ENCODE assay signal across 17 cellular contexts in genomic region chr1:101953623-101954022, GRCh38. TPM values are rescaled to one million over a fixed set of nuclear protein-coding genes. Genes with fewer than 3 reads are reported as not detected.
A peak's percentile ranks its signal among the peaks of the same experiment; 100 is the strongest.
DNase-seq lines count a peak whose midpoint lies in the region; ATAC-seq and TF ChIP-seq lines count a peak whose summit lies in the region.
"Had no signal": no experiment of that assay in that cellular context is flagged by ENCODE, and none has a peak within 500 bp of the region (broad histone marks: within the 10 kb centered on the region; RNA-seq: fewer than 3 reads in every experiment).

No MANE protein-coding gene starts in this region.

- TF ChIP-seq POLR2A in adrenal gland (IDR thresholded peaks at IDR 0.05): no peak

- DNase-seq in Right ventricle myocardium superior (no peak), cardiac septum (ENCODE audit: low spot score) (no peak), G401 (ENCODE audit: low spot score) (peak; percentile 60), cerebellar cortex (ENCODE audit: low spot score) (peak; percentile 58), progenitor cell of endocrine pancreas (ENCODE audit: low spot score, unreplicated experiment) (no peak), adrenal gland (no peak), cerebellum (ENCODE audit: low spot score) (no peak)
- DNase-seq: Calu3; CD4-positive, alpha-beta memory T cell; COR-L47; DMS53; DMS79 treated with DMSO at 0.1 percent for 48 hours; GOT3 had no signal

- in situ Hi-C loops in G401 (cut with HindIII; ENCODE audit: low sequenced_read_pairs): no loop called here

- peaks cover 3% of the 10 kb centered on the region for H3K36me3 Mint-ChIP-seq in progenitor cell of endocrine pancreas (ENCODE audit: insufficient read depth)
- H3K36me3 Mint-ChIP-seq: CD4-positive, alpha-beta memory T cell had no signal

- no peak for TF ChIP-seq CTCF in progenitor cell of endocrine pancreas (IDR thresholded peaks at IDR 0.05; ENCODE audit: unreplicated experiment)
- no peak for TF ChIP-seq CTCF in adrenal gland (IDR thresholded peaks at IDR 0.05)

- ATAC-seq in Right ventricle myocardium superior (ENCODE audit: poor library complexity): peak; percentile 68

- no peaks in the 10 kb centered on the region for H3K27me3 Mint-ChIP-seq in progenitor cell of endocrine pancreas
- H3K27me3 Mint-ChIP-seq: CD4-positive, alpha-beta memory T cell had no signal

- no peaks in the 10 kb centered on the region for H3K36me3 ChIP-seq in adrenal gland (replicated peaks in 1 of 2)
- H3K36me3 ChIP-seq: HAP-1 had no signal

- H3K27me3 ChIP-seq in adrenal gland: no peaks in the 10 kb centered on the region

- peaks cover 4% of the 10 kb centered on the region for H3K9me3 Mint-ChIP-seq in progenitor cell of endocrine pancreas (ENCODE audit: low read depth)

- peaks cover 18% of the 10 kb centered on the region for H3K4me1 Mint-ChIP-seq in progenitor cell of endocrine pancreas (ENCODE audit: low read depth)
- H3K4me1 Mint-ChIP-seq: CD4-positive, alpha-beta memory T cell had no signal

- H3K9me3 ChIP-seq in adrenal gland (replicated peaks in 1 of 3): no peaks in the 10 kb centered on the region
- H3K9me3 ChIP-seq: HAP-1 had no signal

- no peak overlapping the region for H3K4me3 Mint-ChIP-seq in progenitor cell of endocrine pancreas (ENCODE audit: low read depth)
- H3K4me3 Mint-ChIP-seq: CD4-positive, alpha-beta memory T cell had no signal

- 61 to 68% (median 63%) methylated on average over 1 of the region's 1 CpG for WGBS in adrenal gland, 4 donors

- H3K4me3 ChIP-seq in adrenal gland: no peak overlapping the region
- H3K4me3 ChIP-seq: HAP-1 had no signal

- H3K27ac ChIP-seq in adrenal gland: no peak overlapping the region

- intact Hi-C loops in Right ventricle myocardium superior (cut with DNase I): no loop called here
- intact Hi-C loops in cardiac septum (cut with DNase I): no loop called here
- intact Hi-C loops in adrenal gland (cut with DNase I): no loop called here

- H3K4me1 ChIP-seq in adrenal gland (replicated peaks in 1 of 2): no peaks in the 10 kb centered on the region
- H3K4me1 ChIP-seq: HAP-1 had no signal

- H3K27ac Mint-ChIP-seq in progenitor cell of endocrine pancreas: peak overlapping the region; percentile 57
- H3K27ac Mint-ChIP-seq: CD4-positive, alpha-beta memory T cell had no signal

RNA-seq across cellular contexts. Expression of gene OLFM3, which starts 43.1 kb away (rescaled TPM):
- total RNA-seq in Right ventricle myocardium superior (not detected), cardiac septum (not detected), progenitor cell of endocrine pancreas (1.0 and 1.1 TPM in 2 replicates), adrenal gland (under 1 TPM in 2 of 8 donors, not detected in 6; 0.14 to 0.28 TPM), cerebellum (36.9 TPM)
- not detected in 2 replicates for total RNA-seq in G401 (2014; rRNA removed; shearing (Covaris generic))
- polyA plus RNA-seq in adrenal gland: 1 to 10 TPM in 1 of 3 donors, under 1 TPM in 2; 0.07 to 1.5 (median 0.24) TPM
- total RNA-seq: A172; Calu3; CD4-positive, alpha-beta memory T cell; Daoy had no signal
- polyA plus RNA-seq: BJ; CD4-positive, alpha-beta memory T cell had no signal

Comparison
In these comparisons a context has a peak if more than half of its experiments do, and no peak if none do; other contexts are left out.
1. DNase-seq: peak in G401 (single experiment) and cerebellar cortex (single experiment); none in Right ventricle myocardium superior (single experiment), cardiac septum (single experiment), progenitor cell of endocrine pancreas (single experiment), adrenal gland (0 of 7) and cerebellum (single experiment).
2. RNA of gene OLFM3, which starts 43.1 kb away (total RNA-seq): 36.9 TPM in cerebellum (single experiment); 1.0 to 1.1 TPM in progenitor cell of endocrine pancreas, not detected in Right ventricle myocardium superior (single experiment), not detected in cardiac septum (single experiment), not detected in G401 and 0.14 to 0.28 TPM in adrenal gland; every median in the first group is over 10 times any median in the second.